In genomic region chr6:3744211-3744900, GRCh38 we compare ENCODE assay signal across 12 cellular contexts. TPM values are rescaled to one million over a fixed set of nuclear protein-coding genes. Genes with fewer than 3 reads are reported as not detected.
DNase-seq lines count a peak whose midpoint lies in the region; TF ChIP-seq lines count a peak whose summit lies in the region.
"Had no signal": no experiment of that assay in that cellular context is flagged by ENCODE, and none has a peak within 500 bp of the region (broad histone marks: within the 10 kb centered on the region; RNA-seq: fewer than 3 reads in every experiment).

No MANE protein-coding gene starts in this region.

- no peaks in the 10 kb centered on the region for H3K27me3 Mint-ChIP-seq in IgD-negative memory B cell
- H3K27me3 Mint-ChIP-seq in activated T-cell treated with anti-CD3 and anti-CD28 coated beads, Interleukin-2, amount 50 U/mL, for 24 hours: peaks cover 43% of the 10 kb centered on the region

- no peaks in the 10 kb centered on the region for H3K36me3 ChIP-seq in ACC112 (ENCODE audit: insufficient read depth, low read length)
- no peaks in the 10 kb centered on the region for H3K36me3 ChIP-seq in parathyroid adenoma (ENCODE audit: control insufficient read depth, insufficient read depth, low read length)
- no peaks in the 10 kb centered on the region for H3K36me3 ChIP-seq in OCI-LY7 (ENCODE audit: insufficient read depth, low read length)

- DNase-seq in fibroblast of gingiva (ENCODE audit: low read depth): peak; percentile 34
- DNase-seq in activated T-cell treated with anti-CD3 and anti-CD28 coated beads, Interleukin-2, amount 50 U/mL, for 24 hours: no peak
- no peak for DNase-seq in OCI-LY7 (ENCODE audit: low spot score)
- no peak for DNase-seq in foreskin melanocyte
- no peak for DNase-seq in NK-92 (lab: John Stamatoyannopoulos, UW; ENCODE audit: unreplicated experiment)
- DNase-seq: NCI-H345, RPMI8226, small intestine had no signal

- H3K79me2 ChIP-seq in ACC112 (ENCODE audit: control insufficient read depth, insufficient read depth, low read length, unreplicated experiment) (peaks cover 100% of the 10 kb centered on the region), parathyroid adenoma (peaks cover 8% of the 10 kb centered on the region), OCI-LY7 (ENCODE audit: insufficient read depth, low read depth, low read length) (no peaks in the 10 kb centered on the region)

- H3K9me3 ChIP-seq in parathyroid adenoma (ENCODE audit: control insufficient read depth, low read length): no peaks in the 10 kb centered on the region
- H3K9me3 ChIP-seq in OCI-LY7 (ENCODE audit: low read length): no peaks in the 10 kb centered on the region

- CTCF ChIA-PET in OCI-LY7 (lab: Charles Lee; ENCODE audit: unreplicated experiment): no interaction called here

- POLR2A ChIA-PET in OCI-LY7 (lab: Charles Lee): no interaction called here

- H3K36me3 Mint-ChIP-seq in IgD-negative memory B cell: no peaks in the 10 kb centered on the region
- H3K36me3 Mint-ChIP-seq in activated T-cell treated with anti-CD3 and anti-CD28 coated beads, Interleukin-2, amount 50 U/mL, for 24 hours (ENCODE audit: low read depth): no peaks in the 10 kb centered on the region

- intact Hi-C loops in OCI-LY7 (cut with micrococcal nuclease; ENCODE audit: unreplicated experiment): loop anchor here (5.0 kb wide), 1 partner anchor 233 kb away; no protein-coding TSS in a partner anchor

- H3K27ac Mint-ChIP-seq in IgD-negative memory B cell: peak overlapping the region; percentile 72 to 79 (median 79)
- H3K27ac Mint-ChIP-seq in activated T-cell treated with anti-CD3 and anti-CD28 coated beads, Interleukin-2, amount 50 U/mL, for 24 hours: no peak overlapping the region

- H3K9me2 ChIP-seq in OCI-LY7 (ENCODE audit: insufficient read depth, low read length): no peaks in the 10 kb centered on the region

- H3K27ac ChIP-seq in ACC112 (ENCODE audit: low read depth, low read length): peak overlapping the region; percentile 64
- peak overlapping the region; percentile 68 for H3K27ac ChIP-seq in parathyroid adenoma
- no peak overlapping the region for H3K27ac ChIP-seq in OCI-LY7 (ENCODE audit: low read depth, low read length, poor library complexity, severe bottlenecking)
- H3K27ac ChIP-seq: C4-2B had no signal

- H3K9ac ChIP-seq in parathyroid adenoma: no peak overlapping the region

- H3K27me3 ChIP-seq in ACC112 (ENCODE audit: insufficient read depth, low read length): no peaks in the 10 kb centered on the region
- H3K27me3 ChIP-seq in parathyroid adenoma (ENCODE audit: control insufficient read depth, insufficient read depth, low read length): no peaks in the 10 kb centered on the region

- no peak for TF ChIP-seq CTCF in parathyroid adenoma (IDR thresholded peaks at IDR 0.05)
- no peak for TF ChIP-seq CTCF in OCI-LY7 (conservative IDR thresholded peaks at IDR 0.05; ENCODE audit: low read length)

- no peak overlapping the region for H3K4me3 ChIP-seq in ACC112 (ENCODE audit: low read depth, low read length)
- no peak overlapping the region for H3K4me3 ChIP-seq in parathyroid adenoma (ENCODE audit: low read depth, low read length)
- H3K4me3 ChIP-seq in OCI-LY7 (ENCODE audit: low read depth, low read length, poor library complexity, severe bottlenecking): no peak overlapping the region

- H3K4me1 ChIP-seq in ACC112 (ENCODE audit: control insufficient read depth, insufficient read depth, low read length, unreplicated experiment) (peaks cover 81% of the 10 kb centered on the region), parathyroid adenoma (no peaks in the 10 kb centered on the region), OCI-LY7 (ENCODE audit: insufficient read depth, low read length, poor library complexity, severe bottlenecking) (peaks cover 8% of the 10 kb centered on the region)

- peak overlapping the region in 2 of 4 donors; percentile 22 to 79 for H3K4me3 Mint-ChIP-seq in IgD-negative memory B cell
- H3K4me3 Mint-ChIP-seq in activated T-cell treated with anti-CD3 and anti-CD28 coated beads, Interleukin-2, amount 50 U/mL, for 24 hours: no peak overlapping the region

- H2AFZ ChIP-seq in ACC112 (ENCODE audit: low read length, unreplicated experiment) (no peak overlapping the region), parathyroid adenoma (no peak overlapping the region), OCI-LY7 (ENCODE audit: low read length) (no peak overlapping the region)

- no TSS peak for BruUV-seq in OCI-LY7 (replicated peaks; lab: Mats Ljungman, UMichigan)

- H4K20me1 ChIP-seq in OCI-LY7 (ENCODE audit: insufficient read depth, low read length): no peaks in the 10 kb centered on the region

- no peak overlapping the region for H3K4me2 ChIP-seq in parathyroid adenoma (ENCODE audit: low read length)
- no peak overlapping the region for H3K4me2 ChIP-seq in OCI-LY7 (ENCODE audit: low read length)

- H3K9me3 Mint-ChIP-seq in IgD-negative memory B cell: no peaks in the 10 kb centered on the region
- no peaks in the 10 kb centered on the region for H3K9me3 Mint-ChIP-seq in activated T-cell treated with anti-CD3 and anti-CD28 coated beads, Interleukin-2, amount 50 U/mL, for 24 hours

- H3K4me1 Mint-ChIP-seq in IgD-negative memory B cell: peaks cover 51 to 58% (median 53%) of the 10 kb centered on the region in 3 donors
- peaks cover 11% of the 10 kb centered on the region for H3K4me1 Mint-ChIP-seq in activated T-cell treated with anti-CD3 and anti-CD28 coated beads, Interleukin-2, amount 50 U/mL, for 24 hours (ENCODE audit: low read depth)

RNA-seq across cellular contexts. Expression of gene PXDC1, which starts 7.2 kb away (rescaled TPM):
- 9.5 TPM for polyA plus RNA-seq in IgD-negative memory B cell
- total RNA-seq in OCI-LY7 (2014; rRNA removed; shearing (Covaris generic)): not detected in 2 replicates
- not detected in 2 replicates for total RNA-seq in OCI-LY7 (2022)
